39 cellular contexts compared by ENCODE assay signal in genomic region chr12:29176951-29177350, GRCh38. TPM values are rescaled to one million over a fixed set of nuclear protein-coding genes. Genes with fewer than 3 reads are reported as not detected.
DNase-seq lines count a peak whose midpoint lies in the region; ATAC-seq, FAIRE-seq and TF ChIP-seq lines count a peak whose summit lies in the region.
"Had no signal": no experiment of that assay in that cellular context is flagged by ENCODE, and none has a peak within 500 bp of the region (broad histone marks: within the 10 kb centered on the region; RNA-seq: fewer than 3 reads in every experiment).

No MANE protein-coding gene starts in this region.

- H3K4me2 ChIP-seq in mammary epithelial cell (ENCODE audit: insufficient read depth, low read depth, low read length) = no peak overlapping the region
- H3K4me2 ChIP-seq in K562 (ENCODE audit: insufficient read depth, low read length) = no peak overlapping the region
- peak overlapping the region; percentile 38 for H3K4me2 ChIP-seq in skeletal muscle satellite cell (ENCODE audit: low read length)
- H3K4me2 ChIP-seq: PC-9 had no signal

- H3K4me1 Mint-ChIP-seq in MCF 10A (ENCODE audit: insufficient read depth, unreplicated experiment) (no peaks in the 10 kb centered on the region), Calu3 (ENCODE audit: low read depth, unreplicated experiment) (no peaks in the 10 kb centered on the region)
- H3K4me1 Mint-ChIP-seq: brain; CD8-positive, alpha-beta memory T cell; nephron progenitor cell had no signal

- DNase-seq in MCF 10A (ENCODE audit: unreplicated experiment) (peak; percentile 17), mammary epithelial cell (no peak), K562 (ENCODE audit: extremely low read depth in 1 of 4, low spot score in 3 of 4) (no peak), fibroblast of pulmonary artery (ENCODE audit: low read depth) (peak; percentile 72), Calu3 (no peak), left ventricle myocardium superior (no peak), HK-2 (ENCODE audit: unreplicated experiment) (no peak)
- DNase-seq: activated CD4-positive, alpha-beta memory T cell treated with anti-CD3 and anti-CD28 coated beads for 36 hours; activated CD4-positive, CD25-positive, alpha-beta regulatory T cell treated with anti-CD3 and anti-CD28 coated beads, Interleukin-2, amount 50 U/mL, for 72 hours; activated naive CD4-positive, alpha-beta T cell; activated T-cell treated with anti-CD3 and anti-CD28 coated beads, Interleukin-2, amount 50 U/mL, for 72 hours; adrenal gland; CD8-positive, alpha-beta memory T cell; EL; erythroblast; GOT3; HFFc6; hypothalamus; KG1; left cardiac atrium; MG63; NCI-H1105 treated with DMSO at 0.1 percent for 48 hours; NCI-H2029; NCI-H510A treated with DMSO at 0.1 percent for 48 hours; nephron progenitor cell; pancreas; PC-9; stimulated activated CD4-positive, alpha-beta T cell treated with anti-CD3 and anti-CD28 coated beads, Interleukin-12 subunit alpha, Interleukin-12 subunit beta, amount 100 ng/mL, for 4 hours; stimulated activated CD4-positive, alpha-beta T cell treated with anti-CD3 and anti-CD28 coated beads, Interleukin-2, amount 100 ng/mL, for 48 hours; stomach; T-helper 2 cell had no signal

- no peaks in the 10 kb centered on the region for H3K36me3 Mint-ChIP-seq in MCF 10A (ENCODE audit: insufficient read depth, unreplicated experiment)
- H3K36me3 Mint-ChIP-seq in Calu3 (ENCODE audit: insufficient read depth, unreplicated experiment) = no peaks in the 10 kb centered on the region
- H3K36me3 Mint-ChIP-seq: brain had no signal

- BruUV-seq in MCF 10A (replicated peaks; lab: Mats Ljungman, UMichigan) (no TSS peak), mammary epithelial cell (replicated peaks; lab: Mats Ljungman, UMichigan) (no TSS peak), K562 (replicated peaks; lab: Mats Ljungman, UMichigan) (no TSS peak), Calu3 (replicated peaks; lab: Mats Ljungman, UMichigan) (no TSS peak)

- no peak for FAIRE-seq in K562 (lab: Jason Lieb, UNC)
- FAIRE-seq: HTR-8/SVneo, pancreas, urothelium cell line had no signal

- no peak for TF ChIP-seq POLR2A in K562 (conservative IDR thresholded peaks at IDR 0.05)

- H3K27ac Mint-ChIP-seq in MCF 10A (ENCODE audit: low read depth, unreplicated experiment) (no peak overlapping the region), Calu3 (ENCODE audit: unreplicated experiment) (no peak overlapping the region)
- H3K27ac Mint-ChIP-seq: activated CD4-positive, alpha-beta memory T cell treated with anti-CD3 and anti-CD28 coated beads for 36 hours; activated T-cell treated with anti-CD3 and anti-CD28 coated beads, Interleukin-2, amount 50 U/mL, for 72 hours; brain; CD8-positive, alpha-beta memory T cell; HFFc6; nephron progenitor cell had no signal

- no peak for TF ChIP-seq RAD21 in K562 (CRISPR knock-in tag; conservative IDR thresholded peaks at IDR 0.05 in 1 of 2, IDR thresholded peaks at IDR 0.05 in 1 of 2)

- WGBS in mammary epithelial cell (ENCODE audit: low coverage, missing lambda C conversion rate) = 74% methylated on average over 6 of the region's 6 CpGs
- 18% methylated on average over 6 of the region's 6 CpGs for WGBS in K562 (ENCODE audit: insufficient coverage, low coverage, missing lambda C conversion rate)

- H3K9me1 ChIP-seq in K562 (ENCODE audit: control insufficient read depth, insufficient read depth, low read length) = no peaks in the 10 kb centered on the region

- H3K79me2 ChIP-seq in mammary epithelial cell (ENCODE audit: insufficient read depth, low read length) = no peaks in the 10 kb centered on the region
- no peaks in the 10 kb centered on the region for H3K79me2 ChIP-seq in K562 (ENCODE audit: control insufficient read depth, insufficient read depth, low read length)

- in situ Hi-C loops in mammary epithelial cell (cut with MboI; ENCODE audit: low sequenced_read_pairs in 2 of 2) = no loop called here
- in situ Hi-C loops in K562 (cut with MboI) = no loop called here

- H4K20me1 ChIP-seq in mammary epithelial cell (ENCODE audit: insufficient read depth, low read length) (no peaks in the 10 kb centered on the region), K562 (replicated peaks; ENCODE audit: control insufficient read depth, insufficient read depth, low read length) (no peaks in the 10 kb centered on the region)

- H3K27me3 ChIP-seq in mammary epithelial cell (ENCODE audit: insufficient read depth, low read length) (no peaks in the 10 kb centered on the region), K562 (ENCODE audit: control insufficient read depth in 2 of 2, insufficient read depth in 2 of 2, low read length in 2 of 2) (no peaks in the 10 kb centered on the region), skeletal muscle satellite cell (ENCODE audit: control insufficient read depth, insufficient read depth, low read length) (no peaks in the 10 kb centered on the region)
- H3K27me3 ChIP-seq: adrenal gland, MG63, pancreas, right atrium auricular region, stomach had no signal

- dilution Hi-C loops in mammary epithelial cell (cut with HindIII; ENCODE audit: low sequenced_read_pairs) = no loop called here

- TF ChIP-seq EP300 in K562 (IDR thresholded peaks at IDR 0.05; ENCODE audit: low read length) = no peak

- CTCF ChIA-PET in MCF 10A (lab: Yijun Ruan, JAX) (no interaction called here), mammary epithelial cell (lab: Charles Lee; ENCODE audit: low non-redundant PET) (no interaction called here), K562 (lab: Yijun Ruan, JAX; ENCODE audit: low intra/inter-chr PET ratio) (no interaction called here), Calu3 (lab: Charles Lee) (no interaction called here)

- ATAC-seq in K562 = no peak
- ATAC-seq in left ventricle myocardium superior = no peak
- ATAC-seq: activated T-cell treated with anti-CD3 and anti-CD28 coated beads, Interleukin-2, amount 50 U/mL, for 72 hours; left cardiac atrium; pancreas; Right ventricle myocardium inferior; SK-N-SH treated with all-trans-retinoic acid at 6 μM for 48 hours had no signal

- no peak overlapping the region for H3K27ac ChIP-seq in mammary epithelial cell (ENCODE audit: insufficient read depth, low read depth, low read length)
- H3K27ac ChIP-seq in K562 (ENCODE audit: extremely low read depth, low read depth, low read length) = no peak overlapping the region
- H3K27ac ChIP-seq: 22Rv1, adrenal gland, pancreas, PC-9, right atrium auricular region, stomach had no signal

- intact Hi-C loops in MCF 10A (cut with micrococcal nuclease) = no loop called here
- intact Hi-C loops in mammary epithelial cell (cut with micrococcal nuclease) = no loop called here
- intact Hi-C loops in K562 (cut with micrococcal nuclease) = no loop called here
- intact Hi-C loops in Calu3 (cut with micrococcal nuclease; ENCODE audit: unreplicated experiment) = no loop called here
- intact Hi-C loops in left ventricle myocardium superior (cut with micrococcal nuclease) = no loop called here

- H3K4me1 ChIP-seq in mammary epithelial cell (ENCODE audit: insufficient read depth, low read length) (no peaks in the 10 kb centered on the region), K562 (replicated peaks in 1 of 2; ENCODE audit: control insufficient read depth in 2 of 2, insufficient read depth in 2 of 2, low read length in 2 of 2) (no peaks in the 10 kb centered on the region; a peak in 1 of 5 replicates), skeletal muscle satellite cell (ENCODE audit: control insufficient read depth, insufficient read depth, low read length) (peaks cover 10% of the 10 kb centered on the region)
- H3K4me1 ChIP-seq: adrenal gland, pancreas, right atrium auricular region, stomach had no signal

- no peak overlapping the region for H3K4me3 ChIP-seq in mammary epithelial cell (replicated peaks in 1 of 3; ENCODE audit: insufficient read depth in 1 of 3, low read depth in 2 of 3, low read length in 3 of 3)
- H3K4me3 ChIP-seq in K562 = no peak overlapping the region
- no peak overlapping the region for H3K4me3 ChIP-seq in fibroblast of pulmonary artery (replicated peaks; ENCODE audit: low read depth, low read length)
- H3K4me3 ChIP-seq in skeletal muscle satellite cell (ENCODE audit: low read length) = no peak overlapping the region
- H3K4me3 ChIP-seq: adrenal gland, MG63, pancreas, PC-9, right atrium auricular region, stomach had no signal

- TF ChIP-seq CTCF in MCF 10A (IDR thresholded peaks at IDR 0.05; ENCODE audit: unreplicated experiment) = no peak
- TF ChIP-seq CTCF in mammary epithelial cell (conservative IDR thresholded peaks at IDR 0.05 in 1 of 2, IDR thresholded peaks at IDR 0.05 in 1 of 2; ENCODE audit: extremely low read depth in 1 of 2, insufficient read depth in 1 of 2, low read depth in 1 of 2, low read length in 2 of 2) = no peak
- no peak for TF ChIP-seq CTCF in K562 (IDR thresholded peaks at IDR 0.05 in 2 of 3, conservative IDR thresholded peaks at IDR 0.05 in 1 of 3; ENCODE audit: insufficient read depth in 2 of 3, low read depth in 1 of 3, low read length in 3 of 3)
- no peak for TF ChIP-seq CTCF in fibroblast of pulmonary artery (IDR thresholded peaks at IDR 0.05; ENCODE audit: low read length, missing control alignments)
- no peak for TF ChIP-seq CTCF in Calu3 (IDR thresholded peaks at IDR 0.05; ENCODE audit: unreplicated experiment)

- H3K9me3 ChIP-seq in mammary epithelial cell (replicated peaks; ENCODE audit: insufficient read depth, low read length) (peaks cover 3% of the 10 kb centered on the region), K562 (replicated peaks; ENCODE audit: control insufficient read depth, insufficient read depth, low read depth, low read length) (no peaks in the 10 kb centered on the region; the same call in 1 of the 2 replicates), skeletal muscle satellite cell (replicated peaks; ENCODE audit: low read length) (no peaks in the 10 kb centered on the region)
- H3K9me3 ChIP-seq: adrenal gland, pancreas, right atrium auricular region, stomach had no signal

- no peak overlapping the region for H3K4me3 Mint-ChIP-seq in MCF 10A (ENCODE audit: unreplicated experiment)
- no peak overlapping the region for H3K4me3 Mint-ChIP-seq in Calu3 (ENCODE audit: low read depth, unreplicated experiment)
- H3K4me3 Mint-ChIP-seq: activated CD4-positive, alpha-beta memory T cell treated with anti-CD3 and anti-CD28 coated beads for 36 hours; activated T-cell treated with anti-CD3 and anti-CD28 coated beads, Interleukin-2, amount 50 U/mL, for 72 hours; brain; CD8-positive, alpha-beta memory T cell; HFFc6; nephron progenitor cell had no signal

- POLR2A ChIA-PET in MCF 10A (lab: Yijun Ruan, JAX) (no interaction called here), K562 (lab: Yijun Ruan, JAX) (interaction anchor here (1.5 kb wide), 1 partner anchor 9 kb away, joined by 3 read pairs; no protein-coding TSS in a partner anchor)

- no peak overlapping the region for H3K9ac ChIP-seq in mammary epithelial cell (ENCODE audit: insufficient read depth, low read length)
- H3K9ac ChIP-seq in K562 (ENCODE audit: insufficient read depth in 1 of 2, low read depth in 2 of 2, low read length in 2 of 2) = no peak overlapping the region
- H3K9ac ChIP-seq in skeletal muscle satellite cell (ENCODE audit: low read depth, low read length) = no peak overlapping the region

- H2AFZ ChIP-seq in mammary epithelial cell (ENCODE audit: low read depth, low read length) (no peak overlapping the region), K562 (ENCODE audit: low read depth, low read length) (no peak overlapping the region)
- H2AFZ ChIP-seq: PC-9 had no signal

- H3K27me3 Mint-ChIP-seq in MCF 10A (ENCODE audit: insufficient read depth, unreplicated experiment) (no peaks in the 10 kb centered on the region), Calu3 (ENCODE audit: unreplicated experiment) (no peaks in the 10 kb centered on the region)
- H3K27me3 Mint-ChIP-seq: activated CD4-positive, alpha-beta memory T cell treated with anti-CD3 and anti-CD28 coated beads for 36 hours had no signal

- H3K9me3 Mint-ChIP-seq in MCF 10A (ENCODE audit: unreplicated experiment) = no peaks in the 10 kb centered on the region
- H3K9me3 Mint-ChIP-seq in Calu3 (ENCODE audit: low read depth, unreplicated experiment) = peaks cover 5% of the 10 kb centered on the region

- no peaks in the 10 kb centered on the region for H3K36me3 ChIP-seq in mammary epithelial cell (ENCODE audit: insufficient read depth, low read length)
- no peaks in the 10 kb centered on the region for H3K36me3 ChIP-seq in K562 (ENCODE audit: control insufficient read depth, insufficient read depth, low read length)
- H3K36me3 ChIP-seq in skeletal muscle satellite cell (ENCODE audit: insufficient read depth, low read length) = no peaks in the 10 kb centered on the region
- H3K36me3 ChIP-seq: adrenal gland, pancreas, right atrium auricular region had no signal

RNA-seq across cellular contexts. Expression of gene FAR2, which starts 27.9 kb away (rescaled TPM):
- 1.7 TPM in 2 replicates for total RNA-seq in MCF 10A (2022)
- 1 to 10 TPM; 4.0 to 8.9 TPM for total RNA-seq in mammary epithelial cell
- 9.4 TPM for polyA plus RNA-seq in mammary epithelial cell
- polyA minus RNA-seq in mammary epithelial cell = 20.0 TPM
- total RNA-seq in K562 (2011; cell fraction: chromatin; rRNA removed; ENCODE audit: low replicate concordance) = 8.6 and 9.1 TPM in 2 replicates
- total RNA-seq in K562 (2011; cell fraction: nucleolus; rRNA removed) = 3.0 and 6.3 TPM in 2 replicates
- 10.5 and 18.5 TPM in 2 replicates for total RNA-seq in K562 (2011; cell fraction: nucleoplasm; rRNA removed)
- total RNA-seq in K562 (2014; rRNA removed) = 5.2 and 8.4 TPM in 2 replicates
- total RNA-seq in K562 (2014; rRNA removed; fragmentation: Illumina TruSeq; extraction: Trizol) = 7.3 and 8.8 TPM in 2 replicates
- 7.8 and 9.5 TPM in 2 replicates for total RNA-seq in K562 (2015; rRNA removed; fragmentation: Illumina TruSeq; extraction: Trizol)
- total RNA-seq in K562 (2021) = 8.5 and 12.7 TPM in 2 replicates
- polyA plus RNA-seq in K562 (2011; rRNA removed) = 8.2 and 12.6 TPM in 2 replicates
- polyA plus RNA-seq in K562 (2011; cell fraction: cytosol; rRNA removed) = 4.8 and 12.9 TPM in 2 replicates
- polyA plus RNA-seq in K562 (2011; cell fraction: nucleus; rRNA removed) = 6.1 and 15.3 TPM in 2 replicates
- 7.4 and 10.5 TPM in 2 replicates for polyA plus RNA-seq in K562 (2012)
- 7.9 and 13.4 TPM in 2 replicates for polyA plus RNA-seq in K562 (2014; fragmentation: Illumina TruSeq; extraction: Trizol)
- 1 to 10 TPM; 9.4 to 9.7 TPM for polyA plus RNA-seq in K562 (2014; fragmentation: Nextera tagmentation; extraction: Ambion mirVana)
- polyA plus RNA-seq in K562 (2014; rRNA removed) = 5.0 and 6.6 TPM in 2 replicates
- polyA minus RNA-seq in K562 (2011; rRNA and poly(A)+ RNA removed) = 8.3 and 17.1 TPM in 2 replicates
- 7.7 and 11.6 TPM in 2 replicates for polyA minus RNA-seq in K562 (2011; cell fraction: cytosol; rRNA and poly(A)+ RNA removed)
- polyA minus RNA-seq in K562 (2011; cell fraction: nucleus; rRNA and poly(A)+ RNA removed) = 9.2 and 23.2 TPM in 2 replicates
- 16.6 and 19.5 TPM in 2 replicates for total RNA-seq in skeletal muscle satellite cell (2012; rRNA removed)
- total RNA-seq in Calu3 (2022) = 20.8 and 24.0 TPM in 2 replicates
- 3.2 TPM for total RNA-seq in left ventricle myocardium superior

Comparison
In these comparisons a context has a peak if more than half of its experiments do, and no peak if none do; other contexts are left out.
1. DNase-seq: peak in MCF 10A (single experiment) and fibroblast of pulmonary artery (single experiment); none in mammary epithelial cell (single experiment), K562 (0 of 4), Calu3 (single experiment), left ventricle myocardium superior (single experiment) and HK-2 (single experiment).